ENCODE assay signal across 8 cellular contexts in the genomic region with DNA sequence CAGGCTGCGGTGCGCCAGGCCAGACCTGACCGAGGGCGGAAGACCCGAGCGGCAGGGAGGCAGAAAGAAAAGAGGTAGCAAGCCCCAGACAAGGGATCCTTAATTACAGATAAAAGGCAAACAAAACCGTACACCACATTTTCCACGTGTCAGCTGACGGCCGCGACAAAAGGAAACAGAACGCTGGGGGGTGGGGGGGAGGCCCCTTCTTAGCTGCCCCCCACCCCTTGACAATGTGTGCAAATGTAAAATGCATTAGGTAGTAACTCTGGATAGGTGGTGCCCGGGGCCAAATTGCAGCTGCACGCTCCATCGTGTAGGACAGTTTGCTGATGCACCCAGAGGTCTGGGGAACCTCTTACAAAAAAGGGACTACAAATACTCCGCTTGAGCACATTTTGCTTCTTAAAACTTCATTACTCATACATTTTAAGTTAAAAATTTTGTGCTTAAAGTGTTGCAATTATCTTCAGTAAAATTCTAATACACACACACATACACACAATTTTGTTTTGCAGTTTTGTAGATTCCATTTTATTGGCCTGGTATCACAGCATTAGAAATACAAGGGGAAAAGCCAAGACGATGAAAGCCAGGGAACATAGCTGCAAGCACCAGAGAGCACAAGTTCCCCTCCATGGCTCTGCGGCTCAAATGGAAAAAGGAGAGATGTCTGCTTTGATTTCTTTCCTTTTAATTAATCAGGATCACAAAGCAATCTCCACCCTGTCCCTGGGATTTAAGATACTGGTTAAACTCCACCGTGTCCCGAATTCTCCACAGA.
DNase-seq lines count a peak whose midpoint lies in the region; ATAC-seq and TF ChIP-seq lines count a peak whose summit lies in the region.

No MANE protein-coding gene starts in this region.

- peak overlapping the region; percentile 54 for H3K4me3 Mint-ChIP-seq in progenitor cell of endocrine pancreas (ENCODE audit: low read depth)

- no peaks in the 10 kb centered on the region for H3K36me3 Mint-ChIP-seq in progenitor cell of endocrine pancreas (ENCODE audit: insufficient read depth)

- no peak for TF ChIP-seq POLR2A in GM18505 (IDR thresholded peaks at IDR 0.05; ENCODE audit: borderline replicate concordance, extremely low read depth, insufficient read depth, insufficient read length)

- peaks cover 14% of the 10 kb centered on the region for H3K4me1 ChIP-seq in SJSA1 (replicated peaks)
- H3K4me1 ChIP-seq in SJCRH30: no peaks in the 10 kb centered on the region

- no peaks in the 10 kb centered on the region for H3K9me3 Mint-ChIP-seq in progenitor cell of endocrine pancreas (ENCODE audit: low read depth)

- H3K4me1 Mint-ChIP-seq in progenitor cell of endocrine pancreas (ENCODE audit: low read depth): peaks cover 29% of the 10 kb centered on the region

- peak overlapping the region; percentile 49 for H3K4me3 ChIP-seq in SJSA1
- H3K4me3 ChIP-seq in foreskin fibroblast (ENCODE audit: low read depth in 1 of 2, low read length in 2 of 2): peak overlapping the region; percentile 52 to 57
- no peak overlapping the region for H3K4me3 ChIP-seq in SJCRH30

- TF ChIP-seq CTCF in foreskin fibroblast (IDR thresholded peaks at IDR 0.05; ENCODE audit: low read depth, low read length): no peak
- TF ChIP-seq CTCF in progenitor cell of endocrine pancreas (IDR thresholded peaks at IDR 0.05; ENCODE audit: unreplicated experiment): no peak

- H3K27ac Mint-ChIP-seq in progenitor cell of endocrine pancreas: no peak overlapping the region

- H3K9me3 ChIP-seq in SJSA1 (replicated peaks) (no peaks in the 10 kb centered on the region), SJCRH30 (replicated peaks) (no peaks in the 10 kb centered on the region)

- no peaks in the 10 kb centered on the region for H3K36me3 ChIP-seq in SJSA1
- H3K36me3 ChIP-seq in SJCRH30: no peaks in the 10 kb centered on the region

- ATAC-seq in GM18505 (IDR thresholded peaks at IDR 0.05; ENCODE audit: unreplicated experiment): peak; percentile 30
- peak; percentile 11 for ATAC-seq in HG02588 (IDR thresholded peaks at IDR 0.05; ENCODE audit: unreplicated experiment)
- ATAC-seq in GM21526 (IDR thresholded peaks at IDR 0.05; ENCODE audit: low FRiP score, unreplicated experiment): no peak

- H3K27ac ChIP-seq in SJSA1 (no peak overlapping the region), SJCRH30 (no peak overlapping the region)

- H3K27me3 ChIP-seq in SJSA1 (replicated peaks): no peaks in the 10 kb centered on the region
- no peaks in the 10 kb centered on the region for H3K27me3 ChIP-seq in SJCRH30

- DNase-seq in SJSA1 (ENCODE audit: low read depth in 1 of 2, low spot score in 2 of 2): no peak
- peak; percentile 23 to 60 for DNase-seq in foreskin fibroblast
- DNase-seq in progenitor cell of endocrine pancreas (ENCODE audit: low spot score, unreplicated experiment): no peak
- no peak for DNase-seq in SJCRH30
- DNase-seq in NCI-H1436 treated with DMSO at 0.1 percent for 48 hours (lab: John Stamatoyannopoulos, UW): no peak

- peaks cover 37% of the 10 kb centered on the region for H3K27me3 Mint-ChIP-seq in progenitor cell of endocrine pancreas

Comparison
In these comparisons a context has a peak if more than half of its experiments do, and no peak if none do; other contexts are left out.
1. DNase-seq: peak in foreskin fibroblast (2 of 2); none in SJSA1 (0 of 2), progenitor cell of endocrine pancreas (single experiment), SJCRH30 (0 of 2) and NCI-H1436 treated with DMSO at 0.1 percent for 48 hours (single experiment).